1 cellular context compared by ENCODE assay signal in the genomic region with DNA sequence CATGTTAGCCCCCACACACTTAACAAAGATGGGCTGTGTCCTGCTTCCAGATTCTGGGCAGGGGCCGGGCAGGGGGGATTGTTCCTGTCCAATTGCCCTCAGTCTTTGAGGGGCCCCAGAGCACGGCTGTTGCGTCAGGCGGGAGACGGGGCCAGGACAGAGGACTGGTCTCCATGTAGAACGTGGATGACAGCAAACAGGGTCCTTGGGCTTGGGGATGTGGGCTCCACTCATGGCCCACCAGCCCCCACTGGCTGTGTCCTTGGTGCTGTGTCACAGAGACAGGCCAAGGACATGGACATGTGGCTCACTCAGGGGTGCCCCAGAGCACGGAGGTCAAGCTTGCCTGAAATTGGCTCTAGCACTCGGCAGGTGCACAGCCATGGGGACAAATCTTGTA.
TF ChIP-seq lines count a peak whose summit lies in the region.

No MANE protein-coding gene starts in this region.

TF ChIP-seq in GM12878, 131 proteins besides CTCF, POLR2A, EP300 and RAD21:
- no peak for TF ChIP-seq SREBF2 (IDR thresholded peaks at IDR 0.05; ENCODE audit: low read length)
- no peak for TF ChIP-seq ZBED1 (IDR thresholded peaks at IDR 0.05; ENCODE audit: borderline replicate concordance)
- no peak for TF ChIP-seq BMI1 (IDR thresholded peaks at IDR 0.05; ENCODE audit: borderline replicate concordance)
- no peak for TF ChIP-seq ZNF207 (IDR thresholded peaks at IDR 0.05; ENCODE audit: borderline replicate concordance)
- no peak for TF ChIP-seq HDAC2 (IDR thresholded peaks at IDR 0.05)
- no peak for TF ChIP-seq YY1 (IDR thresholded peaks at IDR 0.05; ENCODE audit: low read depth, low read length)
- no peak for TF ChIP-seq CHD2 (IDR thresholded peaks at IDR 0.05; ENCODE audit: borderline replicate concordance, low read depth, low read length)
- no peak for TF ChIP-seq RAD51 (IDR thresholded peaks at IDR 0.05)
- no peak for TF ChIP-seq HCFC1 (IDR thresholded peaks at IDR 0.05; ENCODE audit: low read length)
- TF ChIP-seq, protein P1, sequence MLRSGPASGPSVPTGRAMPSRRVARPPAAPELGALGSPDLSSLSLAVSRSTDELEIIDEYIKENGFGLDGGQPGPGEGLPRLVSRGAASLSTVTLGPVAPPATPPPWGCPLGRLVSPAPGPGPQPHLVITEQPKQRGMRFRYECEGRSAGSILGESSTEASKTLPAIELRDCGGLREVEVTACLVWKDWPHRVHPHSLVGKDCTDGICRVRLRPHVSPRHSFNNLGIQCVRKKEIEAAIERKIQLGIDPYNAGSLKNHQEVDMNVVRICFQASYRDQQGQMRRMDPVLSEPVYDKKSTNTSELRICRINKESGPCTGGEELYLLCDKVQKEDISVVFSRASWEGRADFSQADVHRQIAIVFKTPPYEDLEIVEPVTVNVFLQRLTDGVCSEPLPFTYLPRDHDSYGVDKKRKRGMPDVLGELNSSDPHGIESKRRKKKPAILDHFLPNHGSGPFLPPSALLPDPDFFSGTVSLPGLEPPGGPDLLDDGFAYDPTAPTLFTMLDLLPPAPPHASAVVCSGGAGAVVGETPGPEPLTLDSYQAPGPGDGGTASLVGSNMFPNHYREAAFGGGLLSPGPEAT (IDR thresholded peaks at IDR 0.05; ENCODE audit: low read depth), result no peak
- TF ChIP-seq, protein P2, sequence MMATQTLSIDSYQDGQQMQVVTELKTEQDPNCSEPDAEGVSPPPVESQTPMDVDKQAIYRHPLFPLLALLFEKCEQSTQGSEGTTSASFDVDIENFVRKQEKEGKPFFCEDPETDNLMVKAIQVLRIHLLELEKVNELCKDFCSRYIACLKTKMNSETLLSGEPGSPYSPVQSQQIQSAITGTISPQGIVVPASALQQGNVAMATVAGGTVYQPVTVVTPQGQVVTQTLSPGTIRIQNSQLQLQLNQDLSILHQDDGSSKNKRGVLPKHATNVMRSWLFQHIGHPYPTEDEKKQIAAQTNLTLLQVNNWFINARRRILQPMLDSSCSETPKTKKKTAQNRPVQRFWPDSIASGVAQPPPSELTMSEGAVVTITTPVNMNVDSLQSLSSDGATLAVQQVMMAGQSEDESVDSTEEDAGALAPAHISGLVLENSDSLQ (IDR thresholded peaks at IDR 0.05), result no peak
- no peak for TF ChIP-seq ASH2L (IDR thresholded peaks at IDR 0.05; ENCODE audit: borderline replicate concordance, low read depth)
- no peak for TF ChIP-seq STAT3 (IDR thresholded peaks at IDR 0.05; ENCODE audit: low read depth, low read length)
- TF ChIP-seq IRF4 (IDR thresholded peaks at IDR 0.05; ENCODE audit: low read depth, low read length), result no peak
- no peak for TF ChIP-seq SMAD1 (IDR thresholded peaks at IDR 0.05; ENCODE audit: low read depth, partially characterized antibody)
- TF ChIP-seq NBN (IDR thresholded peaks at IDR 0.05), result no peak
- no peak for TF ChIP-seq CBX3 (IDR thresholded peaks at IDR 0.05; ENCODE audit: borderline replicate concordance, low read depth)
- TF ChIP-seq, protein P3, sequence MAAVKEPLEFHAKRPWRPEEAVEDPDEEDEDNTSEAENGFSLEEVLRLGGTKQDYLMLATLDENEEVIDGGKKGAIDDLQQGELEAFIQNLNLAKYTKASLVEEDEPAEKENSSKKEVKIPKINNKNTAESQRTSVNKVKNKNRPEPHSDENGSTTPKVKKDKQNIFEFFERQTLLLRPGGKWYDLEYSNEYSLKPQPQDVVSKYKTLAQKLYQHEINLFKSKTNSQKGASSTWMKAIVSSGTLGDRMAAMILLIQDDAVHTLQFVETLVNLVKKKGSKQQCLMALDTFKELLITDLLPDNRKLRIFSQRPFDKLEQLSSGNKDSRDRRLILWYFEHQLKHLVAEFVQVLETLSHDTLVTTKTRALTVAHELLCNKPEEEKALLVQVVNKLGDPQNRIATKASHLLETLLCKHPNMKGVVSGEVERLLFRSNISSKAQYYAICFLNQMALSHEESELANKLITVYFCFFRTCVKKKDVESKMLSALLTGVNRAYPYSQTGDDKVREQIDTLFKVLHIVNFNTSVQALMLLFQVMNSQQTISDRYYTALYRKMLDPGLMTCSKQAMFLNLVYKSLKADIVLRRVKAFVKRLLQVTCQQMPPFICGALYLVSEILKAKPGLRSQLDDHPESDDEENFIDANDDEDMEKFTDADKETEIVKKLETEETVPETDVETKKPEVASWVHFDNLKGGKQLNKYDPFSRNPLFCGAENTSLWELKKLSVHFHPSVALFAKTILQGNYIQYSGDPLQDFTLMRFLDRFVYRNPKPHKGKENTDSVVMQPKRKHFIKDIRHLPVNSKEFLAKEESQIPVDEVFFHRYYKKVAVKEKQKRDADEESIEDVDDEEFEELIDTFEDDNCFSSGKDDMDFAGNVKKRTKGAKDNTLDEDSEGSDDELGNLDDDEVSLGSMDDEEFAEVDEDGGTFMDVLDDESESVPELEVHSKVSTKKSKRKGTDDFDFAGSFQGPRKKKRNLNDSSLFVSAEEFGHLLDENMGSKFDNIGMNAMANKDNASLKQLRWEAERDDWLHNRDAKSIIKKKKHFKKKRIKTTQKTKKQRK (IDR thresholded peaks at IDR 0.05; ENCODE audit: low read depth, low read length), result no peak
- no peak for TF ChIP-seq ESRRA (IDR thresholded peaks at IDR 0.05; ENCODE audit: low read length)
